ENCODE assay signal across 37 cellular contexts in genomic region chr15:26937134-26937533, GRCh38. TPM values are rescaled to one million over a fixed set of nuclear protein-coding genes. Genes with fewer than 3 reads are reported as not detected.
"Had no signal": no experiment of that assay in that cellular context is flagged by ENCODE, and none has a peak within 500 bp of the region (broad histone marks: within the 10 kb centered on the region; RNA-seq: fewer than 3 reads in every experiment).

No MANE protein-coding gene starts in this region.

- H3K27me3 Mint-ChIP-seq: activated B cell treated with CpG ODN at 0.5 μM for 24 hours; activated CD4-positive, alpha-beta memory T cell treated with anti-CD3 and anti-CD28 coated beads for 36 hours; activated CD4-positive, alpha-beta T cell treated with anti-CD3 and anti-CD28 coated beads, Interleukin-2, amount 10 ng/mL, durations not matched to agents 24 days and 14 days; activated CD8-positive, alpha-beta memory T cell treated with anti-CD3 and anti-CD28 coated beads, Interleukin-2, amount 10 ng/mL, durations not matched to agents 7 days and 5 days; activated CD8-positive, alpha-beta T cell treated with anti-CD3 and anti-CD28 coated beads for 36 hours; activated naive CD4-positive, alpha-beta T cell treated with anti-CD3 and anti-CD28 coated beads, Interleukin-2, amount 10 ng/mL, durations not matched to agents 7 days and 5 days; activated naive CD4-positive, alpha-beta T cell treated with anti-CD3 and anti-CD28 coated beads, Interleukin-2, amount 50 U/mL, for 24 hours; activated naive CD8-positive, alpha-beta T cell; activated naive CD8-positive, alpha-beta T cell treated with anti-CD3 and anti-CD28 coated beads, Interleukin-2, amount 10 ng/mL, durations not matched to agents 7 days and 5 days; activated naive CD8-positive, alpha-beta T cell treated with anti-CD3 and anti-CD28 coated beads, Interleukin-2, amount 50 U/mL, for 24 hours; activated T-cell treated with anti-CD3 and anti-CD28 coated beads, Interleukin-2, amount 50 U/mL, for 24 hours; central memory CD8-positive, alpha-beta T cell had no signal

- H3K4me1 ChIP-seq: ascending aorta had no signal

- H3K9me3 ChIP-seq: ascending aorta had no signal

- H3K36me3 ChIP-seq: ascending aorta, cardiac muscle cell had no signal

- H3K4me3 Mint-ChIP-seq: activated B cell treated with CpG ODN at 0.5 μM for 24 hours; activated CD4-positive, alpha-beta memory T cell treated with anti-CD3 and anti-CD28 coated beads for 36 hours; activated CD4-positive, alpha-beta T cell treated with anti-CD3 and anti-CD28 coated beads, Interleukin-2, amount 10 ng/mL, durations not matched to agents 24 days and 14 days; activated CD8-positive, alpha-beta memory T cell treated with anti-CD3 and anti-CD28 coated beads, Interleukin-2, amount 10 ng/mL, durations not matched to agents 7 days and 5 days; activated CD8-positive, alpha-beta T cell treated with anti-CD3 and anti-CD28 coated beads for 36 hours; activated naive CD4-positive, alpha-beta T cell treated with anti-CD3 and anti-CD28 coated beads, Interleukin-2, amount 10 ng/mL, durations not matched to agents 7 days and 5 days; activated naive CD4-positive, alpha-beta T cell treated with anti-CD3 and anti-CD28 coated beads, Interleukin-2, amount 50 U/mL, for 24 hours; activated naive CD8-positive, alpha-beta T cell; activated naive CD8-positive, alpha-beta T cell treated with anti-CD3 and anti-CD28 coated beads, Interleukin-2, amount 10 ng/mL, durations not matched to agents 7 days and 5 days; activated naive CD8-positive, alpha-beta T cell treated with anti-CD3 and anti-CD28 coated beads, Interleukin-2, amount 50 U/mL, for 24 hours; activated T-cell treated with anti-CD3 and anti-CD28 coated beads, Interleukin-2, amount 50 U/mL, for 24 hours; brain; central memory CD8-positive, alpha-beta T cell; T-helper 1 cell treated with Interleukin-12 subunit alpha and Interleukin-12 subunit beta and Interleukin-4 antibody, amounts not matched to agents 30 μg/mL and 1 μg/mL, for 36 hours; T-helper 2 cell treated with Interferon-gamma antibody and Interleukin-4, amounts not matched to agents 5 μg/mL and 100 μg/mL, for 36 hours had no signal

- H3K27me3 ChIP-seq: ascending aorta, cardiac muscle cell had no signal

- H3K9me3 Mint-ChIP-seq: activated CD4-positive, alpha-beta T cell treated with anti-CD3 and anti-CD28 coated beads, Interleukin-2, amount 10 ng/mL, durations not matched to agents 24 days and 14 days; activated CD8-positive, alpha-beta T cell treated with anti-CD3 and anti-CD28 coated beads for 36 hours; activated naive CD8-positive, alpha-beta T cell treated with anti-CD3 and anti-CD28 coated beads, Interleukin-2, amount 10 ng/mL, durations not matched to agents 7 days and 5 days; activated naive CD8-positive, alpha-beta T cell treated with anti-CD3 and anti-CD28 coated beads, Interleukin-2, amount 50 U/mL, for 24 hours; activated T-cell treated with anti-CD3 and anti-CD28 coated beads, Interleukin-2, amount 50 U/mL, for 24 hours had no signal

- DNase-seq: activated B cell treated with CpG ODN at 0.5 μM for 24 hours; activated CD4-positive, alpha-beta memory T cell treated with anti-CD3 and anti-CD28 coated beads for 36 hours; activated CD4-positive, alpha-beta T cell treated with anti-CD3 and anti-CD28 coated beads for 4 hours; activated CD4-positive, alpha-beta T cell treated with anti-CD3 and anti-CD28 coated beads, Interleukin-2, amount 10 ng/mL, durations not matched to agents 24 days and 14 days; activated CD4-positive, alpha-beta T cell treated with anti-CD3 and anti-CD28 coated beads, Interleukin-2, amount 50 U/mL, for 1 hour; activated CD4-positive, alpha-beta T cell treated with anti-CD3 and anti-CD28 coated beads, Interleukin-2, amount 50 U/mL, for 4 hours; activated CD4-positive, CD25-positive, alpha-beta regulatory T cell treated with anti-CD3 and anti-CD28 coated beads, Interleukin-2, amount 50 U/mL, for 72 hours; activated CD8-positive, alpha-beta memory T cell treated with anti-CD3 and anti-CD28 coated beads for 24 hours; activated CD8-positive, alpha-beta memory T cell treated with anti-CD3 and anti-CD28 coated beads, Interleukin-2, amount 10 ng/mL, durations not matched to agents 7 days and 5 days; activated CD8-positive, alpha-beta memory T cell treated with anti-CD3 and anti-CD28 coated beads, Interleukin-2, amount 50 U/mL, for 48 hours; activated CD8-positive, alpha-beta T cell treated with anti-CD3 and anti-CD28 coated beads for 36 hours; activated effector memory CD4-positive, alpha-beta T cell treated with Interleukin-2 at 50 U/mL for 16 hours; activated gamma-delta T cell; activated naive CD4-positive, alpha-beta T cell treated with anti-CD3 and anti-CD28 coated beads, Interleukin-2, amount 10 ng/mL, durations not matched to agents 7 days and 5 days; activated naive CD4-positive, alpha-beta T cell treated with Interleukin-2 at 50 U/mL for 16 hours; activated naive CD8-positive, alpha-beta T cell treated with anti-CD3 and anti-CD28 coated beads, Interleukin-2, amount 10 ng/mL, durations not matched to agents 7 days and 5 days; activated naive CD8-positive, alpha-beta T cell treated with anti-CD3 and anti-CD28 coated beads, Interleukin-2, amount 50 U/mL, for 24 hours; activated T-cell treated with anti-CD3 and anti-CD28 coated beads, Interleukin-2, amount 50 U/mL, for 24 hours; activated T-cell treated with anti-CD3 and anti-CD28 coated beads, Interleukin-2, amount 50 U/mL, for 48 hours; amygdala; anterior cingulate cortex; caudate nucleus; T-helper 1 cell; T-helper 2 cell; T-helper 9 cell had no signal

- H3K4me1 Mint-ChIP-seq: activated B cell treated with CpG ODN at 0.5 μM for 24 hours; activated CD4-positive, alpha-beta T cell treated with anti-CD3 and anti-CD28 coated beads, Interleukin-2, amount 10 ng/mL, durations not matched to agents 24 days and 14 days; activated CD8-positive, alpha-beta memory T cell treated with anti-CD3 and anti-CD28 coated beads, Interleukin-2, amount 10 ng/mL, durations not matched to agents 7 days and 5 days; activated naive CD4-positive, alpha-beta T cell treated with anti-CD3 and anti-CD28 coated beads, Interleukin-2, amount 10 ng/mL, durations not matched to agents 7 days and 5 days; activated naive CD4-positive, alpha-beta T cell treated with anti-CD3 and anti-CD28 coated beads, Interleukin-2, amount 50 U/mL, for 24 hours; activated naive CD8-positive, alpha-beta T cell treated with anti-CD3 and anti-CD28 coated beads, Interleukin-2, amount 10 ng/mL, durations not matched to agents 7 days and 5 days; activated naive CD8-positive, alpha-beta T cell treated with anti-CD3 and anti-CD28 coated beads, Interleukin-2, amount 50 U/mL, for 24 hours; brain; central memory CD8-positive, alpha-beta T cell had no signal

- H3K27ac Mint-ChIP-seq: activated B cell treated with CpG ODN at 0.5 μM for 24 hours; activated CD4-positive, alpha-beta memory T cell treated with anti-CD3 and anti-CD28 coated beads for 36 hours; activated CD4-positive, alpha-beta T cell treated with anti-CD3 and anti-CD28 coated beads, Interleukin-2, amount 10 ng/mL, durations not matched to agents 24 days and 14 days; activated CD8-positive, alpha-beta memory T cell treated with anti-CD3 and anti-CD28 coated beads, Interleukin-2, amount 10 ng/mL, durations not matched to agents 7 days and 5 days; activated CD8-positive, alpha-beta T cell treated with anti-CD3 and anti-CD28 coated beads for 36 hours; activated naive CD4-positive, alpha-beta T cell treated with anti-CD3 and anti-CD28 coated beads, Interleukin-2, amount 10 ng/mL, durations not matched to agents 7 days and 5 days; activated naive CD4-positive, alpha-beta T cell treated with anti-CD3 and anti-CD28 coated beads, Interleukin-2, amount 50 U/mL, for 24 hours; activated naive CD8-positive, alpha-beta T cell; activated naive CD8-positive, alpha-beta T cell treated with anti-CD3 and anti-CD28 coated beads, Interleukin-2, amount 10 ng/mL, durations not matched to agents 7 days and 5 days; activated naive CD8-positive, alpha-beta T cell treated with anti-CD3 and anti-CD28 coated beads, Interleukin-2, amount 50 U/mL, for 24 hours; activated T-cell treated with anti-CD3 and anti-CD28 coated beads, Interleukin-2, amount 50 U/mL, for 24 hours; activated T-helper 2 cell treated with anti-CD3 and anti-CD28 coated beads, Interferon-gamma antibody, Interleukin-2, Interleukin-4, amounts not matched to agents 10 μg/mL and 5 μg/mL and 100 μg/mL, durations not matched to agents 14 hours and 24 hours and 36 hours; brain; T-helper 1 cell treated with Interleukin-12 subunit alpha and Interleukin-12 subunit beta and Interleukin-4 antibody, amounts not matched to agents 30 μg/mL and 1 μg/mL, for 36 hours; T-helper 2 cell treated with Interferon-gamma antibody and Interleukin-4, amounts not matched to agents 5 μg/mL and 100 μg/mL, for 36 hours had no signal

- ATAC-seq: activated CD8-positive, alpha-beta memory T cell treated with anti-CD3 and anti-CD28 coated beads, Interleukin-2, amount 10 ng/mL, durations not matched to agents 7 days and 5 days; activated CD8-positive, alpha-beta T cell treated with anti-CD3 and anti-CD28 coated beads for 36 hours; activated naive CD8-positive, alpha-beta T cell treated with anti-CD3 and anti-CD28 coated beads, Interleukin-2, amount 50 U/mL, for 24 hours had no signal

- H3K27ac ChIP-seq: ascending aorta, cardiac muscle cell, VCaP had no signal

- H3K36me3 Mint-ChIP-seq: activated CD4-positive, alpha-beta memory T cell treated with anti-CD3 and anti-CD28 coated beads for 36 hours; activated naive CD4-positive, alpha-beta T cell treated with anti-CD3 and anti-CD28 coated beads, Interleukin-2, amount 10 ng/mL, durations not matched to agents 7 days and 5 days; activated naive CD4-positive, alpha-beta T cell treated with anti-CD3 and anti-CD28 coated beads, Interleukin-2, amount 50 U/mL, for 24 hours; activated naive CD8-positive, alpha-beta T cell; activated naive CD8-positive, alpha-beta T cell treated with anti-CD3 and anti-CD28 coated beads, Interleukin-2, amount 10 ng/mL, durations not matched to agents 7 days and 5 days; brain had no signal

- H3K4me3 ChIP-seq: ascending aorta, cardiac muscle cell had no signal

RNA-seq across cellular contexts. Expression of gene GABRG3, which starts 33.8 kb away (rescaled TPM):
- total RNA-seq: activated B cell treated with CpG ODN at 0.5 μM for 24 hours; activated CD4-positive, alpha-beta memory T cell treated with anti-CD3 and anti-CD28 coated beads for 36 hours; activated CD4-positive, alpha-beta T cell treated with anti-CD3 and anti-CD28 coated beads, Interleukin-2, amount 10 ng/mL, durations not matched to agents 24 days and 14 days; activated CD8-positive, alpha-beta memory T cell treated with anti-CD3 and anti-CD28 coated beads, Interleukin-2, amount 10 ng/mL, durations not matched to agents 7 days and 5 days; activated CD8-positive, alpha-beta T cell treated with anti-CD3 and anti-CD28 coated beads for 36 hours; activated naive CD8-positive, alpha-beta T cell treated with anti-CD3 and anti-CD28 coated beads, Interleukin-2, amount 10 ng/mL, durations not matched to agents 7 days and 5 days; activated T-helper 2 cell treated with anti-CD3 and anti-CD28 coated beads, Interferon-gamma antibody, Interleukin-2, Interleukin-4, amounts not matched to agents 10 μg/mL and 5 μg/mL and 100 μg/mL, durations not matched to agents 14 hours and 24 hours and 36 hours; ascending aorta; bronchial epithelial cell; cardiac muscle cell had no signal
- polyA plus RNA-seq: adipose tissue, cardiac muscle cell had no signal
